8 cellular contexts compared by ENCODE assay signal in the genomic region with DNA sequence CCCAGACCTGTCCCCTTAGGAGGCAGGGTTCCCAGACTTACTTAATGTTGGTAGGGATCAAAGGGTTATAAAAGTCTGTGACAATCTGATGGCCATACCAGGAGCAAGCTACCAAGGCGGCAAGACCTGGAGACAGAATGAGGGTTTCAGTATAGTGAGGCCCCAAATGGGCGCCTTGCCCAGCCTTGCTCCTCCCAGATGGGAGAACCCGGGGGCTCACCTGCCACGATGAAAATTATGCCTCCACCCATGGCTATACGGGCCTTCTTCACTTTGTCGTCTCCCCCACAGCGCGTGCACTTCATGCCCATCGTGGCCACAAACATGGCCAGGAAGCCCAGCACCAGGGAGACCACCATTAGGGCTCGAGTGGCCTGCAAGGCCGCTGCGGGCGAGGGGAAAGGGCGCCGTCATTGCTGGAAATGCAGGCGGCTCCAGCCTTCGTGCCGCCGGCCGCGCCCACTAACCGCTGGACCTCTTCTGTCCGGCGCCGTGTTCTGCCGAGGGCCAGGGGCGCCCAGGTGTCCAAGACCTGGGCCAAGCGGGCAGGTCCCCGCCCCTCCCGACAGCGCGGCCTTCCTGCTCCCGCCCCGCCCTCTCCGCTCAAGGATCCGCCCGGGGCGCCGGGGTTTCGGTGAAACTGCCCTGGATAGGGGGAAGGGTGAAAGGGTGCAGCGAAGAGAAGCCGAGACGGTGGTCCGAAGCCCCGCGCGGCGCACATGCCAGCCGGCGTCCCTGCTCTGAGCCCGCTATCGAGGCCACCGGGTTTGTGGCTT. TPM values are rescaled to one million over a fixed set of nuclear protein-coding genes. Genes with fewer than 3 reads are reported as not detected.
DNase-seq lines count a peak whose midpoint lies in the region; ATAC-seq and TF ChIP-seq lines count a peak whose summit lies in the region.

No MANE protein-coding gene starts in this region.

- no peaks in the 10 kb centered on the region for H3K9me3 ChIP-seq in prostate gland

- H3K4me1 ChIP-seq in prostate gland (replicated peaks): peaks cover 24% of the 10 kb centered on the region

- H3K27ac ChIP-seq in 22Rv1: peak overlapping the region; percentile 99
- H3K27ac ChIP-seq in prostate gland: peak overlapping the region; percentile 84 to 91

- WGBS in prostate gland: 5% methylated on average over 40 of the region's 53 CpGs

- H3K27me3 ChIP-seq in prostate gland (replicated peaks; ENCODE audit: insufficient read depth): no peaks in the 10 kb centered on the region

- peak overlapping the region; percentile 34 to 37 for H3K4me3 ChIP-seq in prostate gland

- peak; percentile 67 for ATAC-seq in Right ventricle myocardium superior (ENCODE audit: poor library complexity)
- ATAC-seq in HG03460 (IDR thresholded peaks at IDR 0.05; ENCODE audit: unreplicated experiment): no peak

- CTCF ChIA-PET in HEK293T (lab: Yijun Ruan, JAX): no interaction called here

- TF ChIP-seq CTCF in 22Rv1 (IDR thresholded peaks at IDR 0.05) (no peak), prostate gland (IDR thresholded peaks at IDR 0.05) (no peak)

- intact Hi-C loops in Right ventricle myocardium superior (cut with DNase I) (no loop called here), prostate gland (cut with DNase I) (no loop called here)

- DNase-seq in activated CD8-positive, alpha-beta memory T cell treated with anti-CD3 and anti-CD28 coated beads, Interleukin-2, amount 50 U/mL, for 4 hours: peak; percentile 50
- peak; percentile 36 for DNase-seq in Right ventricle myocardium superior
- peak; percentile 64 for DNase-seq in prostate gland (ENCODE audit: low spot score)
- DNase-seq in HEK293T (ENCODE audit: extremely low spot score): no peak
- DNase-seq in SIG-M5 (lab: John Stamatoyannopoulos, UW): no peak

- TF ChIP-seq POLR2A in GM19193 (IDR thresholded peaks at IDR 0.05; ENCODE audit: extremely low read depth, insufficient read depth, insufficient read length) (peak; percentile 10), prostate gland (IDR thresholded peaks at IDR 0.05) (peak; percentile 64)

- H3K36me3 ChIP-seq in prostate gland: no peaks in the 10 kb centered on the region

- POLR2A ChIA-PET in HEK293T (lab: Yijun Ruan, JAX): interaction anchor here (1.2 kb wide), 1 partner anchor 40 kb away, joined by 3 read pairs; no protein-coding TSS in a partner anchor

TF ChIP-seq in HEK293T, 16 proteins besides CTCF, POLR2A, EP300 and RAD21:
- no peak for TF ChIP-seq NFRKB (IDR thresholded peaks at IDR 0.05)
- no peak for TF ChIP-seq L3MBTL2 (conservative IDR thresholded peaks at IDR 0.05)
- no peak for TF ChIP-seq FOXM1 (IDR thresholded peaks at IDR 0.05; ENCODE audit: borderline replicate concordance)
- TF ChIP-seq FOXA1 (IDR thresholded peaks at IDR 0.05): no peak
- no peak for TF ChIP-seq ELF4 (IDR thresholded peaks at IDR 0.05)
- no peak for TF ChIP-seq HDGF (IDR thresholded peaks at IDR 0.05; ENCODE audit: borderline replicate concordance)
- no peak for TF ChIP-seq BHLHE40 (IDR thresholded peaks at IDR 0.05; ENCODE audit: borderline replicate concordance)
- TF ChIP-seq, protein P1, sequence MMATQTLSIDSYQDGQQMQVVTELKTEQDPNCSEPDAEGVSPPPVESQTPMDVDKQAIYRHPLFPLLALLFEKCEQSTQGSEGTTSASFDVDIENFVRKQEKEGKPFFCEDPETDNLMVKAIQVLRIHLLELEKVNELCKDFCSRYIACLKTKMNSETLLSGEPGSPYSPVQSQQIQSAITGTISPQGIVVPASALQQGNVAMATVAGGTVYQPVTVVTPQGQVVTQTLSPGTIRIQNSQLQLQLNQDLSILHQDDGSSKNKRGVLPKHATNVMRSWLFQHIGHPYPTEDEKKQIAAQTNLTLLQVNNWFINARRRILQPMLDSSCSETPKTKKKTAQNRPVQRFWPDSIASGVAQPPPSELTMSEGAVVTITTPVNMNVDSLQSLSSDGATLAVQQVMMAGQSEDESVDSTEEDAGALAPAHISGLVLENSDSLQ (IDR thresholded peaks at IDR 0.05): no peak
- TF ChIP-seq ARNT (IDR thresholded peaks at IDR 0.05): no peak
- TF ChIP-seq ZNF384 (IDR thresholded peaks at IDR 0.05): no peak
- no peak for TF ChIP-seq LEF1 (IDR thresholded peaks at IDR 0.05; ENCODE audit: borderline replicate concordance)
- TF ChIP-seq CTBP1 (IDR thresholded peaks at IDR 0.05; ENCODE audit: borderline replicate concordance): no peak
- no peak for TF ChIP-seq TARDBP (IDR thresholded peaks at IDR 0.05)
- no peak for TF ChIP-seq SUZ12 (IDR thresholded peaks at IDR 0.05)
- TF ChIP-seq FOXK2 (IDR thresholded peaks at IDR 0.05): no peak
- TF ChIP-seq SP1 (IDR thresholded peaks at IDR 0.05): no peak

RNA-seq across cellular contexts. Expression of a gene that starts 1.5 kb away (rescaled TPM):
- total RNA-seq in Right ventricle myocardium superior: 0.94 TPM
- total RNA-seq in prostate gland: 10 to 100 TPM; 42.0 to 45.8 TPM

RNA-seq across cellular contexts. Expression of a gene that starts 8.8 kb away (rescaled TPM):
- total RNA-seq in Right ventricle myocardium superior (71.6 TPM), prostate gland (10 to 100 TPM; 50.1 to 65.2 TPM)

RNA-seq across cellular contexts. Expression of a gene that starts 9.3 kb away (rescaled TPM):
- total RNA-seq in Right ventricle myocardium superior (109 TPM), prostate gland (100 to 1,000 TPM in 1 of 2 donors, 10 to 100 TPM in 1; 61.2 to 107 TPM)

RNA-seq across cellular contexts. Expression of a gene that starts 18.5 kb away (rescaled TPM):
- total RNA-seq in Right ventricle myocardium superior (432 TPM), prostate gland (100 to 1,000 TPM; 493 to 527 TPM)

RNA-seq across cellular contexts. Expression of a gene that starts 20.7 kb away (rescaled TPM):
- total RNA-seq in Right ventricle myocardium superior (141 TPM), prostate gland (10 to 100 TPM; 13.8 to 27.4 TPM)

Comparison
In these comparisons a context has a peak if more than half of its experiments do, and no peak if none do; other contexts are left out.
1. DNase-seq: peak in activated CD8-positive, alpha-beta memory T cell treated with anti-CD3 and anti-CD28 coated beads, Interleukin-2, amount 50 U/mL, for 4 hours (single experiment), Right ventricle myocardium superior (single experiment) and prostate gland (single experiment); none in HEK293T (single experiment) and SIG-M5 (single experiment).
2. RNA of a gene that starts 1.5 kb away (total RNA-seq): 42.0 to 45.8 TPM in prostate gland; 0.94 TPM in Right ventricle myocardium superior (single experiment); every median in the first group is over 10 times any median in the second.